Comparison of ENCODE assay signal across 1 cellular context in the genomic region with DNA sequence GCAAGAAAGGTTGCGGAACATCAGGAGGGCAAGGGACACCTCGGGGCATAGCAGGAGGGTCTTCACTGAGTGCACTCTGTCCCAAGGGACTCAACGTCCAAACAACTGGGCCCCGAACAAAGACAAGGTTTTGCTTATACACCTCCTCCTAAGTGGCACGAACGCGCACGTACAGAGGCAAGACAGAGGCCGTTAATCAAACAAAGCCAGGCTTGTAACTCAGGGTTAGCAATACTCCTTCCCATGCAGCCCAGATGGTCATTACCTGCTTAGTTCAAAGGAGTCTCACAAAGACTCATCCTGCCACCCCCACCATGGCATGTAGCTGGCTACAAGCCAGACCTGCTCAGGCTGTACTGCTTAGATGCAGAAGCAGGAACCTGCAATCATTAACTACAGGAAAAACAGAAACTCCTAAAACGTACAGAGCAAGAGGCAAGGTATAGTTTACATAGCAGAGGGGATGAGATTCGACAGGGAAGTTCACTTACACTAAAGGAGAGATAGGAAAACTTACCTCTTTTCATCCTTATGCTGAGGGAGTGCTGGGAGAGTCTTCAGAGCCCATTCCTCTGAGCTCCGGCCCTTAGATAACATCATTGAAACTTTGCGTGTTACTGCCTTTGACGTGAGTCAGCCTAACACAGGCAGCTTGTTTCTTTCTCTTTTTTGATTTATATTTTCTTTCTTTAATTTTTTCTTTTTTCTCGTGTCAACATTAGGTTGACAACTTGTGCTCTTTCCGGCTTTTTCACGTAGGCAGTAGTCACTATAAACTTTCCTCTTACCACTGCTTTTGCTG.
A peak's percentile ranks its signal among the peaks of the same experiment; 100 is the strongest.
TF ChIP-seq lines count a peak whose summit lies in the region.

No MANE protein-coding gene starts in this region.

TF ChIP-seq in HepG2, 621 proteins besides CTCF, POLR2A, EP300 and RAD21 (continued from another document and continues in another):
- TF ChIP-seq, protein P1, sequence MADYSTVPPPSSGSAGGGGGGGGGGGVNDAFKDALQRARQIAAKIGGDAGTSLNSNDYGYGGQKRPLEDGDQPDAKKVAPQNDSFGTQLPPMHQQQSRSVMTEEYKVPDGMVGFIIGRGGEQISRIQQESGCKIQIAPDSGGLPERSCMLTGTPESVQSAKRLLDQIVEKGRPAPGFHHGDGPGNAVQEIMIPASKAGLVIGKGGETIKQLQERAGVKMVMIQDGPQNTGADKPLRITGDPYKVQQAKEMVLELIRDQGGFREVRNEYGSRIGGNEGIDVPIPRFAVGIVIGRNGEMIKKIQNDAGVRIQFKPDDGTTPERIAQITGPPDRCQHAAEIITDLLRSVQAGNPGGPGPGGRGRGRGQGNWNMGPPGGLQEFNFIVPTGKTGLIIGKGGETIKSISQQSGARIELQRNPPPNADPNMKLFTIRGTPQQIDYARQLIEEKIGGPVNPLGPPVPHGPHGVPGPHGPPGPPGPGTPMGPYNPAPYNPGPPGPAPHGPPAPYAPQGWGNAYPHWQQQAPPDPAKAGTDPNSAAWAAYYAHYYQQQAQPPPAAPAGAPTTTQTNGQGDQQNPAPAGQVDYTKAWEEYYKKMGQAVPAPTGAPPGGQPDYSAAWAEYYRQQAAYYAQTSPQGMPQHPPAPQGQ (CRISPR knock-in tag; IDR thresholded peaks at IDR 0.05; ENCODE audit: borderline replicate concordance), result no peak
- TF ChIP-seq, protein P2, sequence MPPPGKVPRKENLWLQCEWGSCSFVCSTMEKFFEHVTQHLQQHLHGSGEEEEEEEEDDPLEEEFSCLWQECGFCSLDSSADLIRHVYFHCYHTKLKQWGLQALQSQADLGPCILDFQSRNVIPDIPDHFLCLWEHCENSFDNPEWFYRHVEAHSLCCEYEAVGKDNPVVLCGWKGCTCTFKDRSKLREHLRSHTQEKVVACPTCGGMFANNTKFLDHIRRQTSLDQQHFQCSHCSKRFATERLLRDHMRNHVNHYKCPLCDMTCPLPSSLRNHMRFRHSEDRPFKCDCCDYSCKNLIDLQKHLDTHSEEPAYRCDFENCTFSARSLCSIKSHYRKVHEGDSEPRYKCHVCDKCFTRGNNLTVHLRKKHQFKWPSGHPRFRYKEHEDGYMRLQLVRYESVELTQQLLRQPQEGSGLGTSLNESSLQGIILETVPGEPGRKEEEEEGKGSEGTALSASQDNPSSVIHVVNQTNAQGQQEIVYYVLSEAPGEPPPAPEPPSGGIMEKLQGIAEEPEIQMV (CRISPR knock-in tag; IDR thresholded peaks at IDR 0.05; ENCODE audit: low read depth), result no peak
- no peak; the same call in none of the 2 replicates for TF ChIP-seq HNF4G (IDR thresholded peaks at IDR 0.05; ENCODE audit: borderline replicate concordance, low read depth, low read length)
- no peak for TF ChIP-seq HNF4G (CRISPR knock-in tag; IDR thresholded peaks at IDR 0.05; ENCODE audit: borderline replicate concordance, low read depth)
- TF ChIP-seq ZNF614 (CRISPR knock-in tag; IDR thresholded peaks at IDR 0.05; ENCODE audit: borderline replicate concordance), result peak; percentile 87
- TF ChIP-seq RELA (CRISPR knock-in tag; IDR thresholded peaks at IDR 0.05), result no peak
- no peak for TF ChIP-seq ZMYM3 (CRISPR knock-in tag; IDR thresholded peaks at IDR 0.05)
- TF ChIP-seq, protein P3, sequence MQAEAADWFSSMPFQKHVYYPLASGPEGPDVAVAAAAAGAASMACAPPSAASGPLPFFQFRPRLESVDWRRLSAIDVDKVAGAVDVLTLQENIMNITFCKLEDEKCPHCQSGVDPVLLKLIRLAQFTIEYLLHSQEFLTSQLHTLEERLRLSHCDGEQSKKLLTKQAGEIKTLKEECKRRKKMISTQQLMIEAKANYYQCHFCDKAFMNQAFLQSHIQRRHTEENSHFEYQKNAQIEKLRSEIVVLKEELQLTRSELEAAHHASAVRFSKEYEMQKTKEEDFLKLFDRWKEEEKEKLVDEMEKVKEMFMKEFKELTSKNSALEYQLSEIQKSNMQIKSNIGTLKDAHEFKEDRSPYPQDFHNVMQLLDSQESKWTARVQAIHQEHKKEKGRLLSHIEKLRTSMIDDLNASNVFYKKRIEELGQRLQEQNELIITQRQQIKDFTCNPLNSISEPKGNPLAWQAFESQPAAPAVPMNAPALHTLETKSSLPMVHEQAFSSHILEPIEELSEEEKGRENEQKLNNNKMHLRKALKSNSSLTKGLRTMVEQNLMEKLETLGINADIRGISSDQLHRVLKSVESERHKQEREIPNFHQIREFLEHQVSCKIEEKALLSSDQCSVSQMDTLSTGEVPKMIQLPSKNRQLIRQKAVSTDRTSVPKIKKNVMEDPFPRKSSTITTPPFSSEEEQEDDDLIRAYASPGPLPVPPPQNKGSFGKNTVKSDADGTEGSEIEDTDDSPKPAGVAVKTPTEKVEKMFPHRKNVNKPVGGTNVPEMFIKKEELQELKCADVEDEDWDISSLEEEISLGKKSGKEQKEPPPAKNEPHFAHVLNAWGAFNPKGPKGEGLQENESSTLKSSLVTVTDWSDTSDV (CRISPR knock-in tag; IDR thresholded peaks at IDR 0.05), result no peak
- 0 out of 2 replicates have a peak, but pooled peaks have one; percentile 46 for TF ChIP-seq ZBTB7B (CRISPR knock-in tag; IDR thresholded peaks at IDR 0.05)
- TF ChIP-seq, protein P4, sequence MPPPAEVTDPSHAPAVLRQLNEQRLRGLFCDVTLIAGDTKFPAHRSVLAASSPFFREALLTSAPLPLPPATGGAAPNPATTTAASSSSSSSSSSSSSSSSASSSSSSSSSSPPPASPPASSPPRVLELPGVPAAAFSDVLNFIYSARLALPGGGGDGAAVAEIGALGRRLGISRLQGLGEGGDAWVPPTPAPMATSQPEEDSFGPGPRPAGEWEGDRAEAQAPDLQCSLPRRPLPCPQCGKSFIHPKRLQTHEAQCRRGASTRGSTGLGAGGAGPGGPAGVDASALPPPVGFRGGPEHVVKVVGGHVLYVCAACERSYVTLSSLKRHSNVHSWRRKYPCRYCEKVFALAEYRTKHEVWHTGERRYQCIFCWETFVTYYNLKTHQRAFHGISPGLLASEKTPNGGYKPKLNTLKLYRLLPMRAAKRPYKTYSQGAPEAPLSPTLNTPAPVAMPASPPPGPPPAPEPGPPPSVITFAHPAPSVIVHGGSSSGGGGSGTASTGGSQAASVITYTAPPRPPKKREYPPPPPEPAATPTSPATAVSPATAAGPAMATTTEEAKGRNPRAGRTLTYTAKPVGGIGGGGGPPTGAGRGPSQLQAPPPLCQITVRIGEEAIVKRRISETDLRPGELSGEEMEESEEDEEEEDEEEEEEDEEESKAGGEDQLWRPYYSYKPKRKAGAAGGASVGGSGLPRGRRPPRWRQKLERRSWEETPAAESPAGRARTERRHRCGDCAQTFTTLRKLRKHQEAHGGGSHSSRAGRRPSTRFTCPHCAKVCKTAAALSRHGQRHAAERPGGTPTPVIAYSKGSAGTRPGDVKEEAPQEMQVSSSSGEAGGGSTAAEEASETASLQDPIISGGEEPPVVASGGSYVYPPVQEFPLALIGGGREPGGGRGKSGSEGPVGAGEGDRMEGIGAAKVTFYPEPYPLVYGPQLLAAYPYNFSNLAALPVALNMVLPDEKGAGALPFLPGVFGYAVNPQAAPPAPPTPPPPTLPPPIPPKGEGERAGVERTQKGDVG (CRISPR knock-in tag; IDR thresholded peaks at IDR 0.05; ENCODE audit: borderline replicate concordance), result no peak
- TF ChIP-seq ZNF674 (CRISPR knock-in tag; IDR thresholded peaks at IDR 0.05; ENCODE audit: low read depth), result no peak
- TF ChIP-seq ZNF75D (CRISPR knock-in tag; IDR thresholded peaks at IDR 0.05; ENCODE audit: borderline replicate concordance), result no peak
- no peak for TF ChIP-seq DNMT3B (CRISPR knock-in tag; conservative IDR thresholded peaks at IDR 0.05)
- TF ChIP-seq, protein P5, sequence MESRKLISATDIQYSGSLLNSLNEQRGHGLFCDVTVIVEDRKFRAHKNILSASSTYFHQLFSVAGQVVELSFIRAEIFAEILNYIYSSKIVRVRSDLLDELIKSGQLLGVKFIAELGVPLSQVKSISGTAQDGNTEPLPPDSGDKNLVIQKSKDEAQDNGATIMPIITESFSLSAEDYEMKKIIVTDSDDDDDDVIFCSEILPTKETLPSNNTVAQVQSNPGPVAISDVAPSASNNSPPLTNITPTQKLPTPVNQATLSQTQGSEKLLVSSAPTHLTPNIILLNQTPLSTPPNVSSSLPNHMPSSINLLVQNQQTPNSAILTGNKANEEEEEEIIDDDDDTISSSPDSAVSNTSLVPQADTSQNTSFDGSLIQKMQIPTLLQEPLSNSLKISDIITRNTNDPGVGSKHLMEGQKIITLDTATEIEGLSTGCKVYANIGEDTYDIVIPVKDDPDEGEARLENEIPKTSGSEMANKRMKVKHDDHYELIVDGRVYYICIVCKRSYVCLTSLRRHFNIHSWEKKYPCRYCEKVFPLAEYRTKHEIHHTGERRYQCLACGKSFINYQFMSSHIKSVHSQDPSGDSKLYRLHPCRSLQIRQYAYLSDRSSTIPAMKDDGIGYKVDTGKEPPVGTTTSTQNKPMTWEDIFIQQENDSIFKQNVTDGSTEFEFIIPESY (CRISPR knock-in tag; IDR thresholded peaks at IDR 0.05), result peak; percentile 25; the same call in 1 of the 2 replicates
- no peak for TF ChIP-seq ZFYVE20 (CRISPR knock-in tag; IDR thresholded peaks at IDR 0.05; ENCODE audit: borderline replicate concordance, low read depth)
- no peak for TF ChIP-seq U2AF2 (IDR thresholded peaks at IDR 0.05; ENCODE audit: low read depth, low read length)
- TF ChIP-seq NKX3-1 (CRISPR knock-in tag; IDR thresholded peaks at IDR 0.05), result no peak
- TF ChIP-seq ZNF333 (CRISPR knock-in tag; IDR thresholded peaks at IDR 0.05; ENCODE audit: borderline replicate concordance), result no peak
- TF ChIP-seq, protein P6, sequence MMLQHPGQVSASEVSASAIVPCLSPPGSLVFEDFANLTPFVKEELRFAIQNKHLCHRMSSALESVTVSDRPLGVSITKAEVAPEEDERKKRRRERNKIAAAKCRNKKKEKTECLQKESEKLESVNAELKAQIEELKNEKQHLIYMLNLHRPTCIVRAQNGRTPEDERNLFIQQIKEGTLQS (CRISPR knock-in tag; IDR thresholded peaks at IDR 0.05), result no peak
- no peak; the same call in 1 of the 2 replicates for TF ChIP-seq REPIN1 (CRISPR knock-in tag; IDR thresholded peaks at IDR 0.05; ENCODE audit: borderline replicate concordance, low read depth)
- TF ChIP-seq ELF1 (CRISPR knock-in tag; IDR thresholded peaks at IDR 0.05), result peak; percentile 65
- TF ChIP-seq, protein P7, sequence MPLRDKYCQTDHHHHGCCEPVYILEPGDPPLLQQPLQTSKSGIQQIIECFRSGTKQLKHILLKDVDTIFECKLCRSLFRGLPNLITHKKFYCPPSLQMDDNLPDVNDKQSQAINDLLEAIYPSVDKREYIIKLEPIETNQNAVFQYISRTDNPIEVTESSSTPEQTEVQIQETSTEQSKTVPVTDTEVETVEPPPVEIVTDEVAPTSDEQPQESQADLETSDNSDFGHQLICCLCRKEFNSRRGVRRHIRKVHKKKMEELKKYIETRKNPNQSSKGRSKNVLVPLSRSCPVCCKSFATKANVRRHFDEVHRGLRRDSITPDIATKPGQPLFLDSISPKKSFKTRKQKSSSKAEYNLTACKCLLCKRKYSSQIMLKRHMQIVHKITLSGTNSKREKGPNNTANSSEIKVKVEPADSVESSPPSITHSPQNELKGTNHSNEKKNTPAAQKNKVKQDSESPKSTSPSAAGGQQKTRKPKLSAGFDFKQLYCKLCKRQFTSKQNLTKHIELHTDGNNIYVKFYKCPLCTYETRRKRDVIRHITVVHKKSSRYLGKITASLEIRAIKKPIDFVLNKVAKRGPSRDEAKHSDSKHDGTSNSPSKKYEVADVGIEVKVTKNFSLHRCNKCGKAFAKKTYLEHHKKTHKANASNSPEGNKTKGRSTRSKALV (CRISPR knock-in tag; IDR thresholded peaks at IDR 0.05), result no peak
- 0 out of 2 replicates have a peak, but pooled peaks have one; percentile 54 for TF ChIP-seq MIER2 (CRISPR knock-in tag; IDR thresholded peaks at IDR 0.05)
- no peak for TF ChIP-seq ZNF567 (CRISPR knock-in tag; IDR thresholded peaks at IDR 0.05; ENCODE audit: borderline replicate concordance)
- TF ChIP-seq KDM4B (CRISPR knock-in tag; IDR thresholded peaks at IDR 0.05), result no peak
- TF ChIP-seq SP2 (CRISPR knock-in tag; IDR thresholded peaks at IDR 0.05), result no peak
- 0 out of 2 replicates have a peak, but pooled peaks have one; percentile 69 for TF ChIP-seq ZNF615 (CRISPR knock-in tag; IDR thresholded peaks at IDR 0.05; ENCODE audit: borderline replicate concordance)
- TF ChIP-seq, protein P8, sequence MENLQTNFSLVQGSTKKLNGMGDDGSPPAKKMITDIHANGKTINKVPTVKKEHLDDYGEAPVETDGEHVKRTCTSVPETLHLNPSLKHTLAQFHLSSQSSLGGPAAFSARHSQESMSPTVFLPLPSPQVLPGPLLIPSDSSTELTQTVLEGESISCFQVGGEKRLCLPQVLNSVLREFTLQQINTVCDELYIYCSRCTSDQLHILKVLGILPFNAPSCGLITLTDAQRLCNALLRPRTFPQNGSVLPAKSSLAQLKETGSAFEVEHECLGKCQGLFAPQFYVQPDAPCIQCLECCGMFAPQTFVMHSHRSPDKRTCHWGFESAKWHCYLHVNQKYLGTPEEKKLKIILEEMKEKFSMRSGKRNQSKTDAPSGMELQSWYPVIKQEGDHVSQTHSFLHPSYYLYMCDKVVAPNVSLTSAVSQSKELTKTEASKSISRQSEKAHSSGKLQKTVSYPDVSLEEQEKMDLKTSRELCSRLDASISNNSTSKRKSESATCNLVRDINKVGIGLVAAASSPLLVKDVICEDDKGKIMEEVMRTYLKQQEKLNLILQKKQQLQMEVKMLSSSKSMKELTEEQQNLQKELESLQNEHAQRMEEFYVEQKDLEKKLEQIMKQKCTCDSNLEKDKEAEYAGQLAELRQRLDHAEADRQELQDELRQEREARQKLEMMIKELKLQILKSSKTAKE (CRISPR knock-in tag; IDR thresholded peaks at IDR 0.05; ENCODE audit: borderline replicate concordance), result no peak
- no peak for TF ChIP-seq CENPT (CRISPR knock-in tag; IDR thresholded peaks at IDR 0.05; ENCODE audit: low read depth)
- TF ChIP-seq KDM1A (CRISPR knock-in tag; IDR thresholded peaks at IDR 0.05), result peak; percentile 47; the same call in 1 of the 2 replicates
- TF ChIP-seq HNRNPUL1 (IDR thresholded peaks at IDR 0.05; ENCODE audit: low read depth, low read length), result 0 out of 2 replicates have a peak, but pooled peaks have one; percentile 47
- no peak for TF ChIP-seq RBFOX2 (IDR thresholded peaks at IDR 0.05; ENCODE audit: low read depth, low read length)
- TF ChIP-seq ZNF30 (CRISPR knock-in tag; IDR thresholded peaks at IDR 0.05), result no peak
- TF ChIP-seq TAF1 (CRISPR knock-in tag; IDR thresholded peaks at IDR 0.05), result no peak; the same call in 1 of the 2 replicates
- TF ChIP-seq ZNF670 (CRISPR knock-in tag; IDR thresholded peaks at IDR 0.05; ENCODE audit: borderline replicate concordance), result 0 out of 2 replicates have a peak, but pooled peaks have one; percentile 14
- TF ChIP-seq, protein P9, sequence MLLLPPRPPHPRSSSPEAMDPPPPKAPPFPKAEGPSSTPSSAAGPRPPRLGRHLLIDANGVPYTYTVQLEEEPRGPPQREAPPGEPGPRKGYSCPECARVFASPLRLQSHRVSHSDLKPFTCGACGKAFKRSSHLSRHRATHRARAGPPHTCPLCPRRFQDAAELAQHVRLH (CRISPR knock-in tag; IDR thresholded peaks at IDR 0.05; ENCODE audit: borderline replicate concordance, low read depth), result no peak
- no peak for TF ChIP-seq EZH2 (conservative IDR thresholded peaks at IDR 0.05; ENCODE audit: low read depth, low read length)
- TF ChIP-seq, protein P10, sequence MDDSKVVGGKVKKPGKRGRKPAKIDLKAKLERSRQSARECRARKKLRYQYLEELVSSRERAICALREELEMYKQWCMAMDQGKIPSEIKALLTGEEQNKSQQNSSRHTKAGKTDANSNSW (CRISPR knock-in tag; IDR thresholded peaks at IDR 0.05; ENCODE audit: borderline replicate concordance), result no peak
